Comparison of ENCODE assay signal across 1 cellular context in genomic region chr21:35696644-35697043, GRCh38.
TF ChIP-seq lines count a peak whose summit lies in the region.

No MANE protein-coding gene starts in this region.

TF ChIP-seq in HEK293T, 16 proteins besides CTCF, POLR2A, EP300 and RAD21 (continued from another document):
- TF ChIP-seq L3MBTL2 (conservative IDR thresholded peaks at IDR 0.05) (no peak), NFRKB (IDR thresholded peaks at IDR 0.05) (no peak), BHLHE40 (IDR thresholded peaks at IDR 0.05; ENCODE audit: borderline replicate concordance) (no peak), FOXK2 (IDR thresholded peaks at IDR 0.05) (no peak), ARNT (IDR thresholded peaks at IDR 0.05) (no peak), CTBP1 (IDR thresholded peaks at IDR 0.05; ENCODE audit: borderline replicate concordance) (no peak), ZNF384 (IDR thresholded peaks at IDR 0.05) (no peak), FOXA1 (IDR thresholded peaks at IDR 0.05) (no peak), SP1 (IDR thresholded peaks at IDR 0.05) (no peak)
